15 cellular contexts compared by ENCODE assay signal in the genomic region with DNA sequence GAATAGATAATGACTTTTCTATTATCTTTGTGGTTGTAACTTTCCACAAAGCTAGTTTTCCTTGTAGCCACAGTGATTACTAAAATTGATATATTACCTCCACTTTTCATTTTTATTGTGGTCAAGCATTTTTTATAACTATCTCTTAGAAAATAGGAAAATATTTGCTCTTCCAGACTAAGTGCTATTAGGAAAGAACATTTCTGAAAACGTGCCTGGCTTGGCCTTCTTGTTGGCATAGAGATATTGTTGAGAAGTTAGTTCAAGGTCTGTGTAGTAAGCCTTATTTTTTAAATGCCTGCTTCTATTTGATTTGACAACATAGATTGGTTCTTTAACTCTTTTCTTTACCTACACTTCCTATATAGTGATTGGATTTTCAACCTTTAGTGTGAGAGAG.
"Had no signal": no experiment of that assay in that cellular context is flagged by ENCODE, and none has a peak within 500 bp of the region (broad histone marks: within the 10 kb centered on the region; RNA-seq: fewer than 3 reads in every experiment).

No MANE protein-coding gene starts in this region.

- H3K27ac Mint-ChIP-seq: activated B cell treated with CpG ODN at 0.5 μM for 24 hours; activated naive CD4-positive, alpha-beta T cell treated with anti-CD3 and anti-CD28 coated beads, Interleukin-2, amount 10 ng/mL, durations not matched to agents 7 days and 5 days; brain; naive thymus-derived CD8-positive, alpha-beta T cell had no signal

- H3K36me3 ChIP-seq: gastroesophageal sphincter, spleen, upper lobe of right lung had no signal

- H3K9me3 ChIP-seq: gastroesophageal sphincter, psoas muscle, spleen, upper lobe of right lung had no signal

- H3K27me3 Mint-ChIP-seq: activated B cell treated with CpG ODN at 0.5 μM for 24 hours; activated naive CD4-positive, alpha-beta T cell treated with anti-CD3 and anti-CD28 coated beads, Interleukin-2, amount 10 ng/mL, durations not matched to agents 7 days and 5 days; dendritic cell treated with granulocyte-macrophage colony-stimulating factor and Interleukin-4, amounts not matched to agents 40 ng/mL and 50 ng/mL, for 4 days; naive thymus-derived CD8-positive, alpha-beta T cell had no signal

- H3K9me3 Mint-ChIP-seq: activated B cell treated with CpG ODN at 0.5 μM for 24 hours; brain; dendritic cell treated with granulocyte-macrophage colony-stimulating factor and Interleukin-4, amounts not matched to agents 40 ng/mL and 50 ng/mL, for 4 days; naive thymus-derived CD8-positive, alpha-beta T cell had no signal

- H3K27ac ChIP-seq: gastroesophageal sphincter, psoas muscle, SK-N-MC, upper lobe of right lung had no signal

- H3K4me3 ChIP-seq: gastroesophageal sphincter, psoas muscle, SK-N-MC, upper lobe of right lung had no signal

- H3K27me3 ChIP-seq: gastroesophageal sphincter, spleen, upper lobe of right lung had no signal

- H3K4me1 ChIP-seq: gastroesophageal sphincter, psoas muscle had no signal

- DNase-seq: activated B cell treated with CpG ODN at 0.5 μM for 24 hours; activated naive CD4-positive, alpha-beta T cell treated with anti-CD3 and anti-CD28 coated beads, Interleukin-2, amount 10 ng/mL, durations not matched to agents 7 days and 5 days; amygdala; cerebellar nuclear complex; naive thymus-derived CD8-positive, alpha-beta T cell; psoas muscle; spleen; stimulated activated CD4-positive, alpha-beta T cell treated with anti-CD3 and anti-CD28 coated beads, Interleukin-1b, Interleukin-23, amount 100 ng/mL, for 48 hours; stimulated activated naive CD4-positive, alpha-beta T cell treated with Interleukin-2 at 50 U/mL for 16 hours; upper lobe of right lung had no signal

- H3K4me3 Mint-ChIP-seq: activated B cell treated with CpG ODN at 0.5 μM for 24 hours; activated naive CD4-positive, alpha-beta T cell treated with anti-CD3 and anti-CD28 coated beads, Interleukin-2, amount 10 ng/mL, durations not matched to agents 7 days and 5 days; brain; dendritic cell treated with granulocyte-macrophage colony-stimulating factor and Interleukin-4, amounts not matched to agents 40 ng/mL and 50 ng/mL, for 4 days; naive thymus-derived CD8-positive, alpha-beta T cell had no signal

- H3K36me3 Mint-ChIP-seq: brain had no signal

- ATAC-seq: gastroesophageal sphincter; naive thymus-derived CD8-positive, alpha-beta T cell; psoas muscle; sciatic nerve; upper lobe of right lung had no signal
